In genomic region chr11:62999649-63000048, GRCh38 we compare ENCODE assay signal across 1 cellular context.
A peak's percentile ranks its signal among the peaks of the same experiment; 100 is the strongest.
TF ChIP-seq lines count a peak whose summit lies in the region.

No MANE protein-coding gene starts in this region.

TF ChIP-seq in K562, 482 proteins besides CTCF, POLR2A, EP300 and RAD21:
- TF ChIP-seq ZNF140 (CRISPR knock-in tag; IDR thresholded peaks at IDR 0.05), result no peak
- peak; percentile 18; the same call in 1 of the 2 replicates for TF ChIP-seq NFIC (IDR thresholded peaks at IDR 0.05)
